8 cellular contexts compared by ENCODE assay signal in the genomic region with DNA sequence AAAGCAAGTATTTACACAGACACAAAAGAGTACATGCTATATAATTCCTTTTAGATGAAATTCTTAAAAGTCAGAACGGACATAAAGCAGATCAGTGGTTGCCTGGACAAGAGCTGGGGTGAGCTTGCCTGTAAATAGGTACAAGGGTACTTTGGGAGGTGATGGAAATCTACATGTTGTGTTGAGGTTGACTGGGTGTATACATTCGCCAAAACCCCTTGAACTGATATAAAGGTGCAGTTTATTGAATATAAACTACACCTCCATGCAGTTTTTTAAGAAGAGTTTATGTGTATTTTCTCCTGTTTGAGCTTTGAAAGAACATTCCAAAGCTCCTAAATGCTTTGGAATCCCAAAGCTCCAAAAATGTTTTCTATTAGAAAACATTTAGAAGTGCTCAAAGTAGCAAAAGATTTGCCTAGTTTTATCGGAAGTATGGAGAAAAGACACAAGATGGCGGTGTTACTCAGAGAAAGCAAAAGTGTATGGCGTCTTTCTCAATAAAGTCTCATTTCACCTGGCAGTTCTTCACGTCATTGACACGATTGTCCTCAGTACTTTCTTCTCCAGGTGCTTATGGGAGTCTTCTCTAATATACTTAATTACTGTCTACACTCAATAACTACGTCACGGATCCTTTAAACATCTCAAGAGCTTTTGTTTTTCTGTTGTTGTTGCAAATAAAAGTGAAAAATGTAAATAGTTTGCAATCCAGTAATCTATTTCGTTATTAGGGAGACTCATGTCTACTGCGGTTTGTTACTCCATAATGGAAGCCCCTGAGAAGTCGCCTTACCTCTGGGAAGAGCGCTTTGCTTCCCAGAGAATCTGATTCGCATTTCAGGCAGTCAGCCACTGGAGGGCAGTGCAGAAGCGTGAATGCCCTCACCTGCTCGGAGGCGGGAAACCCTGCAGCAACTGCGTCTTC. TPM values are rescaled to one million over a fixed set of nuclear protein-coding genes. Genes with fewer than 3 reads are reported as not detected.
A peak's percentile ranks its signal among the peaks of the same experiment; 100 is the strongest.
DNase-seq lines count a peak whose midpoint lies in the region; ATAC-seq, FAIRE-seq and TF ChIP-seq lines count a peak whose summit lies in the region.

No MANE protein-coding gene starts in this region.

- no peaks in the 10 kb centered on the region for H4K20me1 ChIP-seq in K562 (replicated peaks; ENCODE audit: control insufficient read depth, insufficient read depth, low read length)

- POLR2A ChIA-PET in K562 (lab: Yijun Ruan, JAX), result no interaction called here

- peak; percentile 26 for DNase-seq in NCI-H146 treated with DMSO at 0.1 percent for 48 hours (lab: John Stamatoyannopoulos, UW; ENCODE audit: unreplicated experiment)
- DNase-seq in T-helper 2 cell treated with Interferon-gamma antibody and Interleukin-4, amounts not matched to agents 5 μg/mL and 100 μg/mL, for 36 hours (ENCODE audit: low spot score), result peak; percentile 53
- peak; percentile 62 to 85 (median 66) for DNase-seq in K562 (ENCODE audit: extremely low read depth in 1 of 4, low spot score in 3 of 4)
- peak; percentile 87 for DNase-seq in iPS DF 6.9 (ENCODE audit: low read depth, low spot score)
- DNase-seq in cerebellar nuclear complex (lab: John Stamatoyannopoulos, UW), result no peak

- peak overlapping the region; percentile 77 for H2AFZ ChIP-seq in K562 (ENCODE audit: low read depth, low read length)

- intact Hi-C loops in K562 (cut with micrococcal nuclease), result loop anchor here (1.0 to 10.0 kb wide), 4 partner anchors 68 to 641 kb away; no protein-coding TSS in a partner anchor

- TF ChIP-seq CTCF in GM12874 (IDR thresholded peaks at IDR 0.05; ENCODE audit: insufficient read depth, low read depth, low read length), result peak; percentile 78
- peak; percentile 80 to 92 (median 89) for TF ChIP-seq CTCF in K562 (IDR thresholded peaks at IDR 0.05 in 2 of 3, conservative IDR thresholded peaks at IDR 0.05 in 1 of 3; ENCODE audit: insufficient read depth in 2 of 3, low read depth in 1 of 3, low read length in 3 of 3)

- in situ Hi-C loops in K562 (cut with MboI), result no loop called here

- no TSS peak for BruUV-seq in K562 (replicated peaks; lab: Mats Ljungman, UMichigan)

- TF ChIP-seq RAD21 in K562 (CRISPR knock-in tag; conservative IDR thresholded peaks at IDR 0.05 in 1 of 2, IDR thresholded peaks at IDR 0.05 in 1 of 2), result peak; percentile 78 to 85

- no peaks in the 10 kb centered on the region for H3K9me1 ChIP-seq in K562 (ENCODE audit: control insufficient read depth, insufficient read depth, low read length)

- no peaks in the 10 kb centered on the region for H3K79me2 ChIP-seq in K562 (ENCODE audit: control insufficient read depth, insufficient read depth, low read length)

- TF ChIP-seq EP300 in K562 (IDR thresholded peaks at IDR 0.05; ENCODE audit: low read length), result no peak

- H3K9ac ChIP-seq in K562 (ENCODE audit: insufficient read depth in 1 of 2, low read depth in 2 of 2, low read length in 2 of 2) (peak overlapping the region in 1 of 2 experiments; percentile 69; a peak in 1 of 4 replicates), skeletal muscle satellite cell (ENCODE audit: low read depth, low read length) (peak overlapping the region; percentile 66)

- peaks cover 32% of the 10 kb centered on the region for H3K27me3 Mint-ChIP-seq in T-helper 2 cell treated with Interferon-gamma antibody and Interleukin-4, amounts not matched to agents 5 μg/mL and 100 μg/mL, for 36 hours (ENCODE audit: low read depth)

- H3K27me3 ChIP-seq in K562 (ENCODE audit: control insufficient read depth in 2 of 2, insufficient read depth in 2 of 2, low read length in 2 of 2), result peaks cover 2 to 14% of the 10 kb centered on the region in 2 experiments; a peak in 4 of 5 replicates
- H3K27me3 ChIP-seq in iPS DF 6.9 (ENCODE audit: control insufficient read depth, insufficient read depth, low read length), result no peaks in the 10 kb centered on the region
- H3K27me3 ChIP-seq in skeletal muscle satellite cell (ENCODE audit: control insufficient read depth, insufficient read depth, low read length), result no peaks in the 10 kb centered on the region

- TF ChIP-seq POLR2A in K562 (conservative IDR thresholded peaks at IDR 0.05), result no peak

- peaks cover 6% of the 10 kb centered on the region for H3K9me3 Mint-ChIP-seq in T-helper 2 cell treated with Interferon-gamma antibody and Interleukin-4, amounts not matched to agents 5 μg/mL and 100 μg/mL, for 36 hours

- H3K4me3 Mint-ChIP-seq in T-helper 2 cell treated with Interferon-gamma antibody and Interleukin-4, amounts not matched to agents 5 μg/mL and 100 μg/mL, for 36 hours, result peak overlapping the region; percentile 76

- ATAC-seq in HG02798 (IDR thresholded peaks at IDR 0.05; ENCODE audit: poor library complexity, unreplicated experiment) (peak; percentile 88), K562 (peak; percentile 96)

- H3K27ac ChIP-seq in K562 (ENCODE audit: extremely low read depth, low read depth, low read length) (no peak overlapping the region), iPS DF 6.9 (ENCODE audit: low read length) (no peak overlapping the region)

- H3K4me1 ChIP-seq in K562 (replicated peaks in 1 of 2; ENCODE audit: control insufficient read depth in 2 of 2, insufficient read depth in 2 of 2, low read length in 2 of 2), result no peaks in the 10 kb centered on the region; a peak in 1 of 5 replicates
- H3K4me1 ChIP-seq in iPS DF 6.9 (ENCODE audit: control insufficient read depth, insufficient read depth, low read length), result no peaks in the 10 kb centered on the region
- peaks cover 10% of the 10 kb centered on the region for H3K4me1 ChIP-seq in skeletal muscle satellite cell (ENCODE audit: control insufficient read depth, insufficient read depth, low read length)

- H3K27ac Mint-ChIP-seq in T-helper 2 cell treated with Interferon-gamma antibody and Interleukin-4, amounts not matched to agents 5 μg/mL and 100 μg/mL, for 36 hours, result no peak overlapping the region

- H3K4me2 ChIP-seq in K562 (ENCODE audit: insufficient read depth, low read length) (peak overlapping the region; percentile 62), skeletal muscle satellite cell (ENCODE audit: low read length) (peak overlapping the region; percentile 92)

- no peaks in the 10 kb centered on the region for H3K36me3 Mint-ChIP-seq in T-helper 2 cell treated with Interferon-gamma antibody and Interleukin-4, amounts not matched to agents 5 μg/mL and 100 μg/mL, for 36 hours (ENCODE audit: low read depth)

- no peaks in the 10 kb centered on the region for H3K36me3 ChIP-seq in K562 (ENCODE audit: control insufficient read depth, insufficient read depth, low read length)
- H3K36me3 ChIP-seq in iPS DF 6.9 (ENCODE audit: control insufficient read depth, insufficient read depth, low read length), result no peaks in the 10 kb centered on the region
- no peaks in the 10 kb centered on the region for H3K36me3 ChIP-seq in skeletal muscle satellite cell (ENCODE audit: insufficient read depth, low read length)

- WGBS in K562 (ENCODE audit: insufficient coverage, low coverage, missing lambda C conversion rate), result 4% methylated on average over 17 of the region's 18 CpGs
- WGBS in iPS DF 6.9 (ENCODE audit: insufficient coverage, insufficient read length), result no CpG with 5 or more reads among the region's 18 CpGs

- H3K4me3 ChIP-seq in K562, result 0 out of 2 replicates have a peak overlapping the region, but pooled peaks have one; percentile 2
- H3K4me3 ChIP-seq in iPS DF 6.9 (ENCODE audit: low read length), result no peak overlapping the region
- peak overlapping the region; percentile 66 for H3K4me3 ChIP-seq in skeletal muscle satellite cell (ENCODE audit: low read length)

- CTCF ChIA-PET in K562 (lab: Yijun Ruan, JAX; ENCODE audit: low intra/inter-chr PET ratio), result interaction anchor here (0.7 to 4.3 kb wide), 5 partner anchors 64 to 506 kb away, joined by 3 to 63 read pairs (median 3); no protein-coding TSS in a partner anchor

- H3K4me1 Mint-ChIP-seq in T-helper 2 cell treated with Interferon-gamma antibody and Interleukin-4, amounts not matched to agents 5 μg/mL and 100 μg/mL, for 36 hours (ENCODE audit: low read depth), result peaks cover 6% of the 10 kb centered on the region

- H3K9me3 ChIP-seq in K562 (replicated peaks; ENCODE audit: control insufficient read depth, insufficient read depth, low read depth, low read length), result no peaks in the 10 kb centered on the region
- no peaks in the 10 kb centered on the region for H3K9me3 ChIP-seq in iPS DF 6.9 (ENCODE audit: control insufficient read depth, insufficient read depth, low read length)
- H3K9me3 ChIP-seq in skeletal muscle satellite cell (replicated peaks; ENCODE audit: low read length), result no peaks in the 10 kb centered on the region

- peak; percentile 89 for FAIRE-seq in K562 (lab: Jason Lieb, UNC)

TF ChIP-seq in K562, 482 proteins besides CTCF, POLR2A, EP300 and RAD21 (continues in another document):
- peak; percentile 9; the same call in 1 of the 2 replicates for TF ChIP-seq VEZF1 (CRISPR knock-in tag; IDR thresholded peaks at IDR 0.05)

RNA-seq across cellular contexts. Expression of gene SEC61G, which starts 14.7 kb away (rescaled TPM):
- total RNA-seq in K562 (2011; cell fraction: chromatin; rRNA removed; ENCODE audit: low replicate concordance), result 17.6 and 41.0 TPM in 2 replicates
- 14.0 and 22.9 TPM in 2 replicates for total RNA-seq in K562 (2011; cell fraction: nucleolus; rRNA removed)
- total RNA-seq in K562 (2011; cell fraction: nucleoplasm; rRNA removed), result 43.7 and 61.5 TPM in 2 replicates
- total RNA-seq in K562 (2014; rRNA removed) (110 and 138 TPM in 2 replicates), K562 (2014; rRNA removed; fragmentation: Illumina TruSeq; extraction: Trizol) (346 and 376 TPM in 2 replicates), K562 (2015; rRNA removed; fragmentation: Illumina TruSeq; extraction: Trizol) (212 and 221 TPM in 2 replicates), K562 (2021) (142 and 154 TPM in 2 replicates)
- polyA plus RNA-seq in K562 (2011; rRNA removed) (176 and 178 TPM in 2 replicates), K562 (2014; fragmentation: Illumina TruSeq; extraction: Trizol) (274 and 325 TPM in 2 replicates), K562 (2014; fragmentation: Nextera tagmentation; extraction: Ambion mirVana) (100 to 1,000 TPM; 442 to 565 TPM), K562 (2014; rRNA removed) (158 and 223 TPM in 2 replicates)
- 73.6 and 289 TPM in 2 replicates for polyA plus RNA-seq in K562 (2011; cell fraction: cytosol; rRNA removed)
- polyA plus RNA-seq in K562 (2011; cell fraction: nucleus; rRNA removed), result 39.4 and 77.6 TPM in 2 replicates
- polyA plus RNA-seq in K562 (2012), result 277 and 498 TPM in 2 replicates
- polyA minus RNA-seq in K562 (2011; rRNA and poly(A)+ RNA removed), result 240 and 263 TPM in 2 replicates
- polyA minus RNA-seq in K562 (2011; cell fraction: cytosol; rRNA and poly(A)+ RNA removed), result 51.8 and 87.1 TPM in 2 replicates
- polyA minus RNA-seq in K562 (2011; cell fraction: nucleus; rRNA and poly(A)+ RNA removed), result 17.6 and 54.4 TPM in 2 replicates
- total RNA-seq in skeletal muscle satellite cell (2012; rRNA removed), result 956 and 1,000 TPM in 2 replicates

Comparison
In these comparisons a context has a peak if more than half of its experiments do, and no peak if none do; other contexts are left out.
1. DNase-seq: peak in NCI-H146 treated with DMSO at 0.1 percent for 48 hours (single experiment), T-helper 2 cell treated with Interferon-gamma antibody and Interleukin-4, amounts not matched to agents 5 μg/mL and 100 μg/mL, for 36 hours (single experiment), K562 (4 of 4) and iPS DF 6.9 (single experiment); none in cerebellar nuclear complex (0 of 2).